8 cellular contexts compared by ENCODE assay signal in the genomic region with DNA sequence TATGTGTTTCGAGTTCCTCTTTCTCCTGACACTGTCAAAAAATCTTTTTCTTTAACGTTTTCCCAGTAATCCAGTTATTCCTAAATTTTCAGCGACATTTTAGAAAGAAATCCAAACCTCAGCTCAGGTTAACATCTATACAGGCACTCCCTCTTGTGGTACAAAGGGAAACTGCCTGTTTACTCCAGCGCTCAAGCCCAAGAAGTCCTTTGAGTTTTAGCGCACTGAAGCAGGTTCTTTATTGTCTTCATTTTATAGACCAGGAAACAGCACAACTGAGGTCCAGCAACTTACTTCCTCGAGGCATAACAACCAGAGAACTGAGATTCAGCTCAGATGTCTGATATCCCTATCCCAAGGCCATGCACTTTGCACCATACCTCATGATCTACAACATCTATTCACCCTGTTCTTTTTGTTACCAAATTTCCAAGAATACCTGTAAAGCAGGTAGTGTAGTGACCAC.
DNase-seq lines count a peak whose midpoint lies in the region; ATAC-seq and TF ChIP-seq lines count a peak whose summit lies in the region.

No MANE protein-coding gene starts in this region.

- H3K27ac ChIP-seq in mammary epithelial cell (ENCODE audit: insufficient read depth, low read depth, low read length) (peak overlapping the region; percentile 63), smooth muscle cell (ENCODE audit: low read depth) (no peak overlapping the region)

- ATAC-seq in SK-N-SH treated with all-trans-retinoic acid at 6 μM for 48 hours: peak; percentile 89
- ATAC-seq in GM18858 (IDR thresholded peaks at IDR 0.05; ENCODE audit: unreplicated experiment): no peak

- CTCF ChIA-PET in mammary epithelial cell (lab: Charles Lee; ENCODE audit: low non-redundant PET): interaction anchor here (0.9 to 1.0 kb wide), 2 partner anchors 14 to 96 kb away, joined by 7 to 8 read pairs; no protein-coding TSS in a partner anchor

- H2AFZ ChIP-seq in mammary epithelial cell (ENCODE audit: low read depth, low read length) (no peak overlapping the region), smooth muscle cell (ENCODE audit: low read depth) (no peak overlapping the region)

- intact Hi-C loops in mammary epithelial cell (cut with micrococcal nuclease): loop anchor here (1.0 to 2.0 kb wide), 6 partner anchors 34 to 225 kb away; no protein-coding TSS in a partner anchor

- no TSS peak for BruUV-seq in mammary epithelial cell (replicated peaks; lab: Mats Ljungman, UMichigan)

- H3K27me3 ChIP-seq in mammary epithelial cell (ENCODE audit: insufficient read depth, low read length): no peaks in the 10 kb centered on the region
- H3K27me3 ChIP-seq in smooth muscle cell (ENCODE audit: low read depth): no peaks in the 10 kb centered on the region

- H3F3A ChIP-seq in smooth muscle cell (ENCODE audit: low read depth): no peaks in the 10 kb centered on the region

- DNase-seq in AML-193 (lab: John Stamatoyannopoulos, UW) (peak; percentile 51 to 60), GM19238 (ENCODE audit: insufficient read length, low spot score) (peak; percentile 27), NAMALWA (ENCODE audit: low spot score) (peak; percentile 85), mammary epithelial cell (peak; percentile 48), iPS-NIHi7 (ENCODE audit: extremely low spot score) (peak; percentile 71), smooth muscle cell (lab: John Stamatoyannopoulos, UW; ENCODE audit: unreplicated experiment) (no peak)

- in situ Hi-C loops in mammary epithelial cell (cut with MboI; ENCODE audit: low sequenced_read_pairs in 2 of 2): loop anchor here in 1 of 2 donors (10.0 kb wide), 1 partner anchor 146 kb away; no protein-coding TSS in a partner anchor

- H4K20me1 ChIP-seq in mammary epithelial cell (ENCODE audit: insufficient read depth, low read length) (no peaks in the 10 kb centered on the region), smooth muscle cell (ENCODE audit: low read depth) (no peaks in the 10 kb centered on the region)

- H3K9me3 ChIP-seq in mammary epithelial cell (replicated peaks; ENCODE audit: insufficient read depth, low read length) (no peaks in the 10 kb centered on the region), smooth muscle cell (replicated peaks; ENCODE audit: low read depth) (no peaks in the 10 kb centered on the region)

- peak overlapping the region; percentile 65 for H3K4me2 ChIP-seq in mammary epithelial cell (ENCODE audit: insufficient read depth, low read depth, low read length)
- peak overlapping the region; percentile 62 for H3K4me2 ChIP-seq in smooth muscle cell

- peaks cover 8% of the 10 kb centered on the region for H3K4me1 ChIP-seq in mammary epithelial cell (ENCODE audit: insufficient read depth, low read length)
- peaks cover 24% of the 10 kb centered on the region for H3K4me1 ChIP-seq in smooth muscle cell (ENCODE audit: low read depth)

- 0% methylated on average over 6 of the region's 6 CpGs for WGBS in mammary epithelial cell (ENCODE audit: low coverage, missing lambda C conversion rate)
- WGBS in smooth muscle cell (ENCODE audit: low lambda C conversion rate): 9% methylated on average over 6 of the region's 6 CpGs

- TF ChIP-seq CTCF in mammary epithelial cell (conservative IDR thresholded peaks at IDR 0.05 in 1 of 2, IDR thresholded peaks at IDR 0.05 in 1 of 2; ENCODE audit: extremely low read depth in 1 of 2, insufficient read depth in 1 of 2, low read depth in 1 of 2, low read length in 2 of 2): peak; percentile 93 to 97
- TF ChIP-seq CTCF in smooth muscle cell (IDR thresholded peaks at IDR 0.05; ENCODE audit: borderline replicate concordance, insufficient read depth, poor library complexity, severe bottlenecking): peak; percentile 94

- H3K4me3 ChIP-seq in mammary epithelial cell (replicated peaks in 1 of 3; ENCODE audit: insufficient read depth in 1 of 3, low read depth in 2 of 3, low read length in 3 of 3) (no peak overlapping the region), smooth muscle cell (no peak overlapping the region)

- H3K9ac ChIP-seq in mammary epithelial cell (ENCODE audit: insufficient read depth, low read length) (peak overlapping the region; percentile 44), smooth muscle cell (ENCODE audit: low read depth) (no peak overlapping the region)

- dilution Hi-C loops in mammary epithelial cell (cut with HindIII; ENCODE audit: low sequenced_read_pairs): no loop called here

- H3K36me3 ChIP-seq in mammary epithelial cell (ENCODE audit: insufficient read depth, low read length): no peaks in the 10 kb centered on the region
- H3K36me3 ChIP-seq in smooth muscle cell (ENCODE audit: low read depth): peaks cover 4% of the 10 kb centered on the region

- H3K79me2 ChIP-seq in mammary epithelial cell (ENCODE audit: insufficient read depth, low read length): peaks cover 39% of the 10 kb centered on the region
- peaks cover 11% of the 10 kb centered on the region for H3K79me2 ChIP-seq in smooth muscle cell (ENCODE audit: low read depth)

TF ChIP-seq in SK-N-SH treated with all-trans-retinoic acid at 6 μM for 48 hours, 23 proteins besides CTCF, POLR2A, EP300 and RAD21:
- TF ChIP-seq OSR1 (CRISPR knock-in tag; IDR thresholded peaks at IDR 0.05) (no peak), PPARA (CRISPR knock-in tag; IDR thresholded peaks at IDR 0.05; ENCODE audit: borderline replicate concordance) (no peak), ISL1 (CRISPR knock-in tag; IDR thresholded peaks at IDR 0.05) (no peak), ZNF70 (CRISPR knock-in tag; IDR thresholded peaks at IDR 0.05) (no peak), TOX (CRISPR knock-in tag; IDR thresholded peaks at IDR 0.05; ENCODE audit: borderline replicate concordance) (no peak), ARNTL (CRISPR knock-in tag; IDR thresholded peaks at IDR 0.05; ENCODE audit: borderline replicate concordance, low read depth) (no peak), RARB (CRISPR knock-in tag; IDR thresholded peaks at IDR 0.05) (no peak), CSRNP3 (CRISPR knock-in tag; IDR thresholded peaks at IDR 0.05) (no peak), PATZ1 (CRISPR knock-in tag; IDR thresholded peaks at IDR 0.05; ENCODE audit: borderline replicate concordance) (no peak), BACH2 (CRISPR knock-in tag; IDR thresholded peaks at IDR 0.05; ENCODE audit: borderline replicate concordance) (no peak), GLIS3 (CRISPR knock-in tag; IDR thresholded peaks at IDR 0.05) (no peak), ZNF565 (CRISPR knock-in tag; conservative IDR thresholded peaks at IDR 0.05; ENCODE audit: low read depth) (no peak), SNAI2 (CRISPR knock-in tag; IDR thresholded peaks at IDR 0.05) (no peak), CSDC2 (CRISPR knock-in tag; IDR thresholded peaks at IDR 0.05) (no peak)
- TF ChIP-seq, protein P1, sequence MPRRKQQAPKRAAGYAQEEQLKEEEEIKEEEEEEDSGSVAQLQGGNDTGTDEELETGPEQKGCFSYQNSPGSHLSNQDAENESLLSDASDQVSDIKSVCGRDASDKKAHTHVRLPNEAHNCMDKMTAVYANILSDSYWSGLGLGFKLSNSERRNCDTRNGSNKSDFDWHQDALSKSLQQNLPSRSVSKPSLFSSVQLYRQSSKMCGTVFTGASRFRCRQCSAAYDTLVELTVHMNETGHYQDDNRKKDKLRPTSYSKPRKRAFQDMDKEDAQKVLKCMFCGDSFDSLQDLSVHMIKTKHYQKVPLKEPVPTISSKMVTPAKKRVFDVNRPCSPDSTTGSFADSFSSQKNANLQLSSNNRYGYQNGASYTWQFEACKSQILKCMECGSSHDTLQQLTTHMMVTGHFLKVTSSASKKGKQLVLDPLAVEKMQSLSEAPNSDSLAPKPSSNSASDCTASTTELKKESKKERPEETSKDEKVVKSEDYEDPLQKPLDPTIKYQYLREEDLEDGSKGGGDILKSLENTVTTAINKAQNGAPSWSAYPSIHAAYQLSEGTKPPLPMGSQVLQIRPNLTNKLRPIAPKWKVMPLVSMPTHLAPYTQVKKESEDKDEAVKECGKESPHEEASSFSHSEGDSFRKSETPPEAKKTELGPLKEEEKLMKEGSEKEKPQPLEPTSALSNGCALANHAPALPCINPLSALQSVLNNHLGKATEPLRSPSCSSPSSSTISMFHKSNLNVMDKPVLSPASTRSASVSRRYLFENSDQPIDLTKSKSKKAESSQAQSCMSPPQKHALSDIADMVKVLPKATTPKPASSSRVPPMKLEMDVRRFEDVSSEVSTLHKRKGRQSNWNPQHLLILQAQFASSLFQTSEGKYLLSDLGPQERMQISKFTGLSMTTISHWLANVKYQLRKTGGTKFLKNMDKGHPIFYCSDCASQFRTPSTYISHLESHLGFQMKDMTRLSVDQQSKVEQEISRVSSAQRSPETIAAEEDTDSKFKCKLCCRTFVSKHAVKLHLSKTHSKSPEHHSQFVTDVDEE (CRISPR knock-in tag; IDR thresholded peaks at IDR 0.05): no peak
